ENCODE assay signal across 2 cellular contexts in genomic region chr20:38052870-38053269, GRCh38.
A peak's percentile ranks its signal among the peaks of the same experiment; 100 is the strongest.
TF ChIP-seq lines count a peak whose summit lies in the region.

No MANE protein-coding gene starts in this region.

TF ChIP-seq in liver, 16 proteins besides CTCF, POLR2A, EP300 and RAD21:
- TF ChIP-seq RXRA (IDR thresholded peaks at IDR 0.05) = peak in 1 of 2 donors; percentile 30
- peak; percentile 38 to 58 for TF ChIP-seq HNF4A (conservative IDR thresholded peaks at IDR 0.05)
- no peak for TF ChIP-seq HNF4G (IDR thresholded peaks at IDR 0.05)

TF ChIP-seq in HepG2, 621 proteins besides CTCF, POLR2A, EP300 and RAD21:
- TF ChIP-seq ZNF512B (CRISPR knock-in tag; IDR thresholded peaks at IDR 0.05; ENCODE audit: borderline replicate concordance) = no peak
- TF ChIP-seq ZNF558 (CRISPR knock-in tag; IDR thresholded peaks at IDR 0.05; ENCODE audit: borderline replicate concordance) = no peak
- no peak for TF ChIP-seq ELF4 (CRISPR knock-in tag; IDR thresholded peaks at IDR 0.05; ENCODE audit: borderline replicate concordance)
- TF ChIP-seq ZNF33B (CRISPR knock-in tag; IDR thresholded peaks at IDR 0.05) = no peak
- TF ChIP-seq ZKSCAN8 (CRISPR knock-in tag; IDR thresholded peaks at IDR 0.05; ENCODE audit: borderline replicate concordance) = no peak
- no peak for TF ChIP-seq ATF7-NPFF (CRISPR knock-in tag; IDR thresholded peaks at IDR 0.05; ENCODE audit: low read depth)
- TF ChIP-seq RXRA (CRISPR knock-in tag; IDR thresholded peaks at IDR 0.05) = no peak
- TF ChIP-seq GPN1 (CRISPR knock-in tag; IDR thresholded peaks at IDR 0.05; ENCODE audit: borderline replicate concordance) = no peak
- TF ChIP-seq ZNF337 (CRISPR knock-in tag; IDR thresholded peaks at IDR 0.05; ENCODE audit: borderline replicate concordance, low read depth) = no peak
- TF ChIP-seq SMAD9 (CRISPR knock-in tag; IDR thresholded peaks at IDR 0.05) = no peak
- no peak for TF ChIP-seq ZNF569 (CRISPR knock-in tag; IDR thresholded peaks at IDR 0.05; ENCODE audit: borderline replicate concordance)
- no peak for TF ChIP-seq KLF12 (CRISPR knock-in tag; IDR thresholded peaks at IDR 0.05; ENCODE audit: borderline replicate concordance)
TF ChIP-seq in HepG2: peak in this region for 0.
